Comparison of ENCODE assay signal across 16 cellular contexts in genomic region chr2:76268928-76269327, GRCh38.
DNase-seq lines count a peak whose midpoint lies in the region; ATAC-seq and TF ChIP-seq lines count a peak whose summit lies in the region.
"Had no signal": no experiment of that assay in that cellular context is flagged by ENCODE, and none has a peak within 500 bp of the region (broad histone marks: within the 10 kb centered on the region; RNA-seq: fewer than 3 reads in every experiment).

No MANE protein-coding gene starts in this region.

- no peaks in the 10 kb centered on the region for H3K4me1 Mint-ChIP-seq in stimulated activated naive CD8-positive, alpha-beta T cell treated with anti-CD3 and anti-CD28 coated beads, Interleukin-15, amount 100 ng/mL, for 72 hours
- H3K4me1 Mint-ChIP-seq in activated T-helper 17 cell treated with anti-CD3 and anti-CD28 coated beads, Interleukin-2, amount 50 U/mL, for 72 hours, result no peaks in the 10 kb centered on the region
- H3K4me1 Mint-ChIP-seq: central memory CD8-positive, alpha-beta T cell had no signal

- H3K9me3 ChIP-seq in SJCRH30 (replicated peaks) (no peaks in the 10 kb centered on the region), parathyroid adenoma (ENCODE audit: control insufficient read depth, low read length) (no peaks in the 10 kb centered on the region)
- H3K9me3 ChIP-seq: ovary had no signal

- no peaks in the 10 kb centered on the region for H3K36me3 ChIP-seq in SJCRH30
- no peaks in the 10 kb centered on the region for H3K36me3 ChIP-seq in parathyroid adenoma (ENCODE audit: control insufficient read depth, insufficient read depth, low read length)
- H3K36me3 ChIP-seq: ovary had no signal

- H3K4me3 ChIP-seq in SJCRH30 (no peak overlapping the region), fibroblast of mammary gland (ENCODE audit: control insufficient read depth, low read depth, low read length) (no peak overlapping the region), parathyroid adenoma (ENCODE audit: low read depth, low read length) (no peak overlapping the region)
- H3K4me3 ChIP-seq: ovary had no signal

- H3K27me3 Mint-ChIP-seq in stimulated activated naive CD8-positive, alpha-beta T cell treated with anti-CD3 and anti-CD28 coated beads, Interleukin-15, amount 100 ng/mL, for 72 hours, result no peaks in the 10 kb centered on the region
- no peaks in the 10 kb centered on the region for H3K27me3 Mint-ChIP-seq in activated T-helper 17 cell treated with anti-CD3 and anti-CD28 coated beads, Interleukin-2, amount 50 U/mL, for 72 hours
- H3K27me3 Mint-ChIP-seq: central memory CD8-positive, alpha-beta T cell had no signal

- H3K36me3 Mint-ChIP-seq in activated T-helper 17 cell treated with anti-CD3 and anti-CD28 coated beads, Interleukin-2, amount 50 U/mL, for 72 hours (ENCODE audit: low read depth), result no peaks in the 10 kb centered on the region
- H3K36me3 Mint-ChIP-seq: activated naive CD4-positive, alpha-beta T cell treated with anti-CD3 and anti-CD28 coated beads, Interleukin-2, amount 50 U/mL, for 72 hours had no signal

- no peak overlapping the region for H3K27ac ChIP-seq in SJCRH30
- no peak overlapping the region for H3K27ac ChIP-seq in parathyroid adenoma
- H3K27ac ChIP-seq: ovary had no signal

- no peak for ATAC-seq in stimulated activated naive CD8-positive, alpha-beta T cell treated with anti-CD3 and anti-CD28 coated beads, Interleukin-15, amount 100 ng/mL, for 72 hours
- ATAC-seq in HG02798 (IDR thresholded peaks at IDR 0.05; ENCODE audit: poor library complexity, unreplicated experiment), result no peak
- ATAC-seq in activated T-helper 17 cell treated with anti-CD3 and anti-CD28 coated beads, Interleukin-2, amount 50 U/mL, for 72 hours (replicated peaks), result no peak
- ATAC-seq: activated naive CD4-positive, alpha-beta T cell treated with anti-CD3 and anti-CD28 coated beads, Interleukin-2, amount 50 U/mL, for 72 hours had no signal

- no peak overlapping the region for H3K9ac ChIP-seq in parathyroid adenoma

- peak overlapping the region; percentile 5 for H2AFZ ChIP-seq in parathyroid adenoma

- H3K4me1 ChIP-seq in SJCRH30 (no peaks in the 10 kb centered on the region), parathyroid adenoma (no peaks in the 10 kb centered on the region)

- TF ChIP-seq CTCF in fibroblast of mammary gland (conservative IDR thresholded peaks at IDR 0.05; ENCODE audit: control insufficient read depth, insufficient read depth, low read depth, low read length) (no peak), parathyroid adenoma (IDR thresholded peaks at IDR 0.05) (no peak)

- DNase-seq in HT-29 (ENCODE audit: low spot score), result peak; percentile 46
- peak; percentile 11 to 31 for DNase-seq in SJCRH30
- peak; percentile 14 for DNase-seq in fibroblast of mammary gland (ENCODE audit: low read depth)
- no peak for DNase-seq in stimulated activated naive CD4-positive, alpha-beta T cell (lab: John Stamatoyannopoulos, UW)
- no peak for DNase-seq in stimulated activated naive CD8-positive, alpha-beta T cell treated with anti-CD3 and anti-CD28 coated beads, Interleukin-15, amount 100 ng/mL, for 72 hours
- DNase-seq: activated CD4-positive, alpha-beta T cell treated with anti-CD3 and anti-CD28 coated beads for 4 hours; head of caudate nucleus; NCI-H2107; NCI-H82; ovary; T1000 had no signal

- H3K27ac Mint-ChIP-seq in stimulated activated naive CD8-positive, alpha-beta T cell treated with anti-CD3 and anti-CD28 coated beads, Interleukin-15, amount 100 ng/mL, for 72 hours, result no peak overlapping the region
- no peak overlapping the region for H3K27ac Mint-ChIP-seq in activated T-helper 17 cell treated with anti-CD3 and anti-CD28 coated beads, Interleukin-2, amount 50 U/mL, for 72 hours
- H3K27ac Mint-ChIP-seq: activated naive CD4-positive, alpha-beta T cell treated with anti-CD3 and anti-CD28 coated beads, Interleukin-2, amount 50 U/mL, for 72 hours had no signal

- H3K27me3 ChIP-seq in SJCRH30 (no peaks in the 10 kb centered on the region), parathyroid adenoma (ENCODE audit: control insufficient read depth, insufficient read depth, low read length) (no peaks in the 10 kb centered on the region)
- H3K27me3 ChIP-seq: ovary had no signal

- peaks cover 5 to 13% of the 10 kb centered on the region in 2 donors for H3K9me3 Mint-ChIP-seq in stimulated activated naive CD8-positive, alpha-beta T cell treated with anti-CD3 and anti-CD28 coated beads, Interleukin-15, amount 100 ng/mL, for 72 hours
- H3K9me3 Mint-ChIP-seq in activated T-helper 17 cell treated with anti-CD3 and anti-CD28 coated beads, Interleukin-2, amount 50 U/mL, for 72 hours, result peaks cover 3% of the 10 kb centered on the region

- H3K79me2 ChIP-seq in parathyroid adenoma, result no peaks in the 10 kb centered on the region

- H3K4me2 ChIP-seq in parathyroid adenoma (ENCODE audit: low read length), result no peak overlapping the region

- no peak overlapping the region for H3K4me3 Mint-ChIP-seq in stimulated activated naive CD8-positive, alpha-beta T cell treated with anti-CD3 and anti-CD28 coated beads, Interleukin-15, amount 100 ng/mL, for 72 hours
- no peak overlapping the region for H3K4me3 Mint-ChIP-seq in activated T-helper 17 cell treated with anti-CD3 and anti-CD28 coated beads, Interleukin-2, amount 50 U/mL, for 72 hours
- H3K4me3 Mint-ChIP-seq: central memory CD8-positive, alpha-beta T cell had no signal

Comparison
In these comparisons a context has a peak if more than half of its experiments do, and no peak if none do; other contexts are left out.
1. DNase-seq: peak in HT-29 (single experiment), SJCRH30 (2 of 2) and fibroblast of mammary gland (single experiment); none in stimulated activated naive CD4-positive, alpha-beta T cell (0 of 6) and stimulated activated naive CD8-positive, alpha-beta T cell treated with anti-CD3 and anti-CD28 coated beads, Interleukin-15, amount 100 ng/mL, for 72 hours (0 of 2).